Comparison of ENCODE assay signal across 19 cellular contexts in the genomic region with DNA sequence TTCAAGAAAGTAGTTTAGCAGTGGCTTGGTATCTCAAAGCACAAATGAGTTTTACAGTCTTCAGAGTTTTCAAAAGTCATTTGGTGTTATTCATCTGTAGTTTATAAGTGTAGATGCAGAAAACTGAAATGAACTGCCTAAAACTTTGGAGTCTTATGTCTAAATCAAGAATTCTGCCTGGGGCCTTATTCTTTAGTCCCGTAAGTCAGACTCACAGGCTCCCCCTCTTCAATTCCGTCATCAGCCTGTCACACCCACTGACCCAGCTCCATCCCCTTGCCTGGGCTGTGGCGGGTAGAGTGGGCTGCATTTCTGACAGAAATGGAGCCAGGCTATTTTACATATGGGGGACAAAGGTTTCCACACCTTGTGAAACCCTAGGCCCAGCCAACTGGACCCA.
"Had no signal": no experiment of that assay in that cellular context is flagged by ENCODE, and none has a peak within 500 bp of the region (broad histone marks: within the 10 kb centered on the region; RNA-seq: fewer than 3 reads in every experiment).

No MANE protein-coding gene starts in this region.

- ATAC-seq: activated T-cell treated with anti-CD3 and anti-CD28 coated beads, Interleukin-2, amount 50 U/mL, for 72 hours; left cardiac atrium; natural killer cell; T-cell had no signal

- H3K4me3 Mint-ChIP-seq: activated naive CD4-positive, alpha-beta T cell treated with anti-CD3 and anti-CD28 coated beads, Interleukin-2, amount 50 U/mL, for 24 hours; dendritic cell treated with granulocyte-macrophage colony-stimulating factor and Interleukin-4, amounts not matched to agents 40 ng/mL and 50 ng/mL, for 4 days; natural killer cell; T-cell had no signal

- H2AFZ ChIP-seq: hepatocyte, parathyroid adenoma had no signal

- H3K36me3 ChIP-seq: adrenal gland, esophagus muscularis mucosa, tibial artery had no signal

- H3K4me2 ChIP-seq: hepatocyte had no signal

- H3K27ac Mint-ChIP-seq: activated naive CD4-positive, alpha-beta T cell treated with anti-CD3 and anti-CD28 coated beads, Interleukin-2, amount 50 U/mL, for 24 hours; activated T-cell treated with anti-CD3 and anti-CD28 coated beads, Interleukin-2, amount 50 U/mL, for 72 hours; dendritic cell treated with granulocyte-macrophage colony-stimulating factor and Interleukin-4, amounts not matched to agents 40 ng/mL and 50 ng/mL, for 4 days; natural killer cell; T-cell had no signal

- H3K9me3 Mint-ChIP-seq: activated naive CD4-positive, alpha-beta T cell treated with anti-CD3 and anti-CD28 coated beads, Interleukin-2, amount 50 U/mL, for 24 hours; activated T-cell treated with anti-CD3 and anti-CD28 coated beads, Interleukin-2, amount 50 U/mL, for 72 hours; dendritic cell treated with granulocyte-macrophage colony-stimulating factor and Interleukin-4, amounts not matched to agents 40 ng/mL and 50 ng/mL, for 4 days; natural killer cell; T-cell had no signal

- H3K79me2 ChIP-seq: parathyroid adenoma had no signal

- H3K36me3 Mint-ChIP-seq: activated naive CD4-positive, alpha-beta T cell treated with anti-CD3 and anti-CD28 coated beads, Interleukin-2, amount 50 U/mL, for 24 hours; natural killer cell; T-cell had no signal

- H3K27me3 ChIP-seq: adrenal gland, esophagus muscularis mucosa, hepatocyte, tibial artery had no signal

- DNase-seq: activated CD4-positive, CD25-positive, alpha-beta regulatory T cell treated with anti-CD3 and anti-CD28 coated beads, Interleukin-2, amount 50 U/mL, for 72 hours; activated effector memory CD4-positive, alpha-beta T cell treated with anti-CD3 and anti-CD28 coated beads, Interleukin-2, amount 50 U/mL, for 16 hours; activated T-cell treated with anti-CD3 and anti-CD28 coated beads, Interleukin-2, amount 50 U/mL, for 72 hours; adrenal gland; effector memory CD4-positive, alpha-beta T cell; left cardiac atrium; natural killer cell; stimulated activated naive CD4-positive, alpha-beta T cell; T-cell; T1000; tibial artery had no signal

- H3K9me3 ChIP-seq: adrenal gland, esophagus muscularis mucosa, tibial artery had no signal

- H3K4me3 ChIP-seq: adrenal gland, esophagus muscularis mucosa, hepatocyte, tibial artery had no signal

- H3K9ac ChIP-seq: parathyroid adenoma had no signal

- H3K27me3 Mint-ChIP-seq: activated naive CD4-positive, alpha-beta T cell treated with anti-CD3 and anti-CD28 coated beads, Interleukin-2, amount 50 U/mL, for 24 hours; T-cell had no signal

- H3K4me1 ChIP-seq: adrenal gland, parathyroid adenoma, tibial artery had no signal

- H3K27ac ChIP-seq: adrenal gland, esophagus muscularis mucosa, hepatocyte, parathyroid adenoma, tibial artery had no signal

- FAIRE-seq: endothelial cell of umbilical vein, islet of Langerhans, urothelium cell line had no signal
